Comparison of ENCODE assay signal across 8 cellular contexts in genomic region chr1:2526824-2527552, GRCh38. TPM values are rescaled to one million over a fixed set of nuclear protein-coding genes. Genes with fewer than 3 reads are reported as not detected.
A peak's percentile ranks its signal among the peaks of the same experiment; 100 is the strongest.
DNase-seq lines count a peak whose midpoint lies in the region; ATAC-seq and TF ChIP-seq lines count a peak whose summit lies in the region.

No MANE protein-coding gene starts in this region.

- peaks cover 2% of the 10 kb centered on the region; the same call in 1 of the 2 replicates for H3K27me3 ChIP-seq in GM06990 (replicated peaks; ENCODE audit: control insufficient read depth, insufficient read depth, low read length)
- H3K27me3 ChIP-seq in osteoblast (ENCODE audit: insufficient read depth, low read length), result peaks cover 28% of the 10 kb centered on the region

- H3K27ac ChIP-seq in osteoblast (ENCODE audit: low read depth, low read length), result no peak overlapping the region

- TF ChIP-seq CTCF in GM06990 (IDR thresholded peaks at IDR 0.05; ENCODE audit: insufficient read depth, low read length, poor library complexity, severe bottlenecking), result no peak
- TF ChIP-seq CTCF in osteoblast (IDR thresholded peaks at IDR 0.05; ENCODE audit: extremely low read depth, low read depth, low read length), result no peak

- peak; percentile 37 for ATAC-seq in GM21825 (IDR thresholded peaks at IDR 0.05; ENCODE audit: unreplicated experiment)

- DNase-seq in GM06990 (ENCODE audit: extremely low read depth, insufficient read length) (peak; percentile 69), LoVo (ENCODE audit: low spot score) (peak; percentile 36), fibroblast of peridontal ligament (ENCODE audit: extremely low read depth) (peak; percentile 34), osteoblast (ENCODE audit: insufficient read length, low spot score, missing footprints) (peak; percentile 99), cortex of kidney (lab: John Stamatoyannopoulos, UW) (no peak), HuH-7.5 (ENCODE audit: low spot score) (no peak)
- peak; percentile 38 for DNase-seq in activated CD8-positive, alpha-beta memory T cell treated with anti-CD3 and anti-CD28 coated beads, Interleukin-2, amount 50 U/mL, for 24 hours (ENCODE audit: extremely low read depth)

- H3K4me3 ChIP-seq in GM06990 (replicated peaks; ENCODE audit: low read depth, low read length), result peak overlapping the region; percentile 69
- H3K4me3 ChIP-seq in osteoblast (ENCODE audit: insufficient read depth, low read length), result peak overlapping the region; percentile 96

- peaks cover 20% of the 10 kb centered on the region for H3K4me1 ChIP-seq in osteoblast (ENCODE audit: insufficient read depth, low read length)

- peak overlapping the region; percentile 56 for H2AFZ ChIP-seq in osteoblast (ENCODE audit: low read length)

- H3K36me3 ChIP-seq in GM06990 (ENCODE audit: control insufficient read depth, insufficient read depth, low read length), result no peaks in the 10 kb centered on the region
- no peaks in the 10 kb centered on the region for H3K36me3 ChIP-seq in osteoblast (ENCODE audit: insufficient read depth, low read length)

- H3K9me3 ChIP-seq in osteoblast (ENCODE audit: low read depth, low read length), result no peaks in the 10 kb centered on the region

- peak overlapping the region; percentile 74 for H3K4me2 ChIP-seq in osteoblast (ENCODE audit: insufficient read depth, low read length)

- H3K79me2 ChIP-seq in osteoblast (ENCODE audit: insufficient read depth, low read length), result peaks cover 40% of the 10 kb centered on the region

- peaks cover 32% of the 10 kb centered on the region for H4K20me1 ChIP-seq in osteoblast (ENCODE audit: insufficient read depth, low read length)

RNA-seq across cellular contexts. Expression of gene PANK4, which starts 0.6 kb away (rescaled TPM):
- total RNA-seq in osteoblast, result 15.2 and 18.6 TPM in 2 replicates

RNA-seq across cellular contexts. Expression of gene HES5, which starts 3.1 kb away (rescaled TPM):
- not detected in 2 replicates for total RNA-seq in osteoblast

RNA-seq across cellular contexts. Expression of gene TNFRSF14, which starts 29.2 kb away (rescaled TPM):
- 29.2 and 36.6 TPM in 2 replicates for total RNA-seq in osteoblast

RNA-seq across cellular contexts. Expression of gene PLCH2, which starts 50.9 kb away (rescaled TPM):
- under 0.01 TPM in 1 of 2 replicates, not detected in the other for total RNA-seq in osteoblast

RNA-seq across cellular contexts. Expression of gene PRXL2B, which starts 59.6 kb away (rescaled TPM):
- total RNA-seq in osteoblast, result 8.0 and 9.4 TPM in 2 replicates

Comparison
In these comparisons a context has a peak if more than half of its experiments do, and no peak if none do; other contexts are left out.
1. DNase-seq: peak in GM06990 (single experiment), LoVo (single experiment), activated CD8-positive, alpha-beta memory T cell treated with anti-CD3 and anti-CD28 coated beads, Interleukin-2, amount 50 U/mL, for 24 hours (single experiment), fibroblast of peridontal ligament (single experiment) and osteoblast (single experiment); none in cortex of kidney (single experiment) and HuH-7.5 (single experiment).